ENCODE assay signal across 27 cellular contexts in genomic region chr3:133940536-133940935, GRCh38.
"Had no signal": no experiment of that assay in that cellular context is flagged by ENCODE, and none has a peak within 500 bp of the region (broad histone marks: within the 10 kb centered on the region; RNA-seq: fewer than 3 reads in every experiment).

No MANE protein-coding gene starts in this region.

- H3K4me1 ChIP-seq: colonic mucosa, neural progenitor cell had no signal

- H3K27ac Mint-ChIP-seq: activated naive CD4-positive, alpha-beta T cell treated with anti-CD3 and anti-CD28 coated beads, Interleukin-2, amount 50 U/mL, for 24 hours; activated naive CD8-positive, alpha-beta T cell treated with anti-CD3 and anti-CD28 coated beads, Interleukin-2, amount 50 U/mL, for 24 hours; activated T-helper 2 cell treated with anti-CD3 and anti-CD28 coated beads, Interferon-gamma antibody, Interleukin-2, Interleukin-4, amounts not matched to agents 10 μg/mL and 5 μg/mL and 100 μg/mL, durations not matched to agents 14 hours and 24 hours and 36 hours; effector memory CD8-positive, alpha-beta T cell; memory B cell; natural killer cell; neural progenitor cell; stimulated activated naive CD8-positive, alpha-beta T cell treated with anti-CD3 and anti-CD28 coated beads, Interleukin-15, Interleukin-2, amounts not matched to agents 100 ng/mL and 50 ng/mL, for 24 hours had no signal

- H3K79me2 ChIP-seq: hepatocyte had no signal

- H3K36me3 ChIP-seq: colonic mucosa, gastroesophageal sphincter, neural progenitor cell, upper lobe of right lung had no signal

- DNase-seq: activated CD4-positive, alpha-beta T cell treated with anti-CD3 and anti-CD28 coated beads for 4 hours; activated CD4-positive, alpha-beta T cell treated with anti-CD3 and anti-CD28 coated beads, Interleukin-2, amount 50 U/mL, for 4 hours; activated CD4-positive, CD25-positive, alpha-beta regulatory T cell; activated naive CD8-positive, alpha-beta T cell treated with anti-CD3 and anti-CD28 coated beads, Interleukin-2, amount 50 U/mL, for 24 hours; activated T-cell treated with anti-CD3 and anti-CD28 coated beads, Interleukin-2, amount 50 U/mL, for 1 hour; amygdala; colonic mucosa; effector memory CD8-positive, alpha-beta T cell; erythroblast; left colon; natural killer cell; occipital lobe; right cardiac atrium; stimulated activated CD4-positive, alpha-beta T cell treated with anti-CD3 and anti-CD28 coated beads, Interleukin-12 subunit alpha, Interleukin-12 subunit beta, amount 100 ng/mL, for 4 hours; stimulated activated CD4-positive, alpha-beta T cell treated with anti-CD3 and anti-CD28 coated beads, Interleukin-4, amount 100 ng/mL, for 1 hour; substantia nigra; thyroid gland; upper lobe of right lung had no signal

- H3K27me3 Mint-ChIP-seq: activated naive CD4-positive, alpha-beta T cell treated with anti-CD3 and anti-CD28 coated beads, Interleukin-2, amount 50 U/mL, for 24 hours had no signal

- H3K9me3 ChIP-seq: colonic mucosa, gastroesophageal sphincter, thyroid gland, upper lobe of right lung had no signal

- H3K27me3 ChIP-seq: colonic mucosa, dorsolateral prefrontal cortex, gastroesophageal sphincter, hepatocyte, neural progenitor cell, thyroid gland, upper lobe of right lung had no signal

- ATAC-seq: activated naive CD8-positive, alpha-beta T cell treated with anti-CD3 and anti-CD28 coated beads, Interleukin-2, amount 50 U/mL, for 24 hours; effector memory CD8-positive, alpha-beta T cell; gastroesophageal sphincter; left colon; natural killer cell; right cardiac atrium; upper lobe of right lung had no signal

- H3K36me3 Mint-ChIP-seq: activated naive CD4-positive, alpha-beta T cell treated with anti-CD3 and anti-CD28 coated beads, Interleukin-2, amount 50 U/mL, for 24 hours; memory B cell; natural killer cell; neural progenitor cell had no signal

- H3K4me3 ChIP-seq: colonic mucosa, dorsolateral prefrontal cortex, gastroesophageal sphincter, hepatocyte, neural progenitor cell, thyroid gland, upper lobe of right lung had no signal

- H3K9me3 Mint-ChIP-seq: activated naive CD4-positive, alpha-beta T cell treated with anti-CD3 and anti-CD28 coated beads, Interleukin-2, amount 50 U/mL, for 24 hours; activated naive CD8-positive, alpha-beta T cell treated with anti-CD3 and anti-CD28 coated beads, Interleukin-2, amount 50 U/mL, for 24 hours; activated T-helper 2 cell treated with anti-CD3 and anti-CD28 coated beads, Interferon-gamma antibody, Interleukin-2, Interleukin-4, amounts not matched to agents 10 μg/mL and 5 μg/mL and 100 μg/mL, durations not matched to agents 14 hours and 24 hours and 36 hours; effector memory CD8-positive, alpha-beta T cell; memory B cell; natural killer cell; neural progenitor cell; stimulated activated naive CD8-positive, alpha-beta T cell treated with anti-CD3 and anti-CD28 coated beads, Interleukin-15, Interleukin-2, amounts not matched to agents 100 ng/mL and 50 ng/mL, for 24 hours had no signal

- H3K4me3 Mint-ChIP-seq: activated naive CD4-positive, alpha-beta T cell treated with anti-CD3 and anti-CD28 coated beads, Interleukin-2, amount 50 U/mL, for 24 hours; activated naive CD8-positive, alpha-beta T cell treated with anti-CD3 and anti-CD28 coated beads, Interleukin-2, amount 50 U/mL, for 24 hours; effector memory CD8-positive, alpha-beta T cell; memory B cell; natural killer cell; neural progenitor cell; stimulated activated naive CD8-positive, alpha-beta T cell treated with anti-CD3 and anti-CD28 coated beads, Interleukin-15, Interleukin-2, amounts not matched to agents 100 ng/mL and 50 ng/mL, for 24 hours had no signal

- H2AFZ ChIP-seq: hepatocyte, neural progenitor cell had no signal

- H3K9ac ChIP-seq: neural progenitor cell had no signal

- FAIRE-seq: keratinocyte had no signal

- H3K27ac ChIP-seq: colonic mucosa, hepatocyte, neural progenitor cell, thyroid gland, upper lobe of right lung had no signal

- H3K4me2 ChIP-seq: hepatocyte, neural progenitor cell had no signal
